Comparison of ENCODE assay signal across 1 cellular context in the genomic region with DNA sequence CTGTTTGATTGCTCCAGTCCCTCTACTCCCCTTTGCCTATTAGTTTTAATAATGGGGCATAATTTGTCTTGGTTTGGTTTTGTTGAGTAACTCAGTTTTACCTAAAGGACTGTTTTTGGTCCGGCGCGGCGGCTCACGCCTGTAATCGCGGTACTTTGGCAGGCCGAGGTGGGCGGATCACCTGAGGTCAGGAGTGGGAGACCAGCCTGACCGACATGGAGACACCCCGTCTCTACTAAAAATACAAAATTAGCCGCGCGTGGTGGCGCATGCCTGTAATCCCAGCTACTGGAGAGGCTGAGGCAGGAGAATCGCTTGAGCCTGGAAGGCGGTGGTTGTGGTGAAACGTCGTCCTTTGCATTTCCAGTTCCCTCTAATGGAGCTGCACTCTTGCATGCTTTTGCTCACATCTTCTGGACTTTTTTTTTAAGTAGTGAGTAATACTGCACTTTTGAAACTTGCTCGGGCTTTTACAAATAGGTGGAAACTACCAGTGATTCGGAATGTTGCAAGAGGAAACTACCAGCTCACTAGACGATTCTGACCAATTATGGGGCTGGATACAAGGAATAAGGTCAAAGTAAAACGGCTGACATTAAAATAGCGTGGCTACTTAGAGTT.
TF ChIP-seq lines count a peak whose summit lies in the region.

No MANE protein-coding gene starts in this region.

TF ChIP-seq in IMR-90, 13 proteins besides CTCF, POLR2A, EP300 and RAD21 (continued from another document):
- no peak for TF ChIP-seq ELK1 (IDR thresholded peaks at IDR 0.05; ENCODE audit: borderline replicate concordance, low read depth, low read length)
- TF ChIP-seq CHD1 (IDR thresholded peaks at IDR 0.05; ENCODE audit: low read depth, low read length): no peak
- TF ChIP-seq FOS (IDR thresholded peaks at IDR 0.05; ENCODE audit: low read depth, low read length): 0 out of 2 replicates have a peak, but pooled peaks have one; percentile 22
- no peak for TF ChIP-seq MAZ (IDR thresholded peaks at IDR 0.05; ENCODE audit: borderline replicate concordance, low read depth, low read length)
